In genomic region chr17:2198917-2199316, GRCh38 we compare ENCODE assay signal across 16 cellular contexts.
A peak's percentile ranks its signal among the peaks of the same experiment; 100 is the strongest.
DNase-seq lines count a peak whose midpoint lies in the region; ATAC-seq, FAIRE-seq and TF ChIP-seq lines count a peak whose summit lies in the region.
"Had no signal": no experiment of that assay in that cellular context is flagged by ENCODE, and none has a peak within 500 bp of the region (broad histone marks: within the 10 kb centered on the region; RNA-seq: fewer than 3 reads in every experiment).

No MANE protein-coding gene starts in this region.

- H3K36me3 ChIP-seq in astrocyte (ENCODE audit: insufficient read depth, low read length) = peaks cover 3% of the 10 kb centered on the region

- H3K4me3 ChIP-seq in astrocyte (ENCODE audit: insufficient read depth, low read depth, low read length) (no peak overlapping the region), fibroblast of pulmonary artery (replicated peaks; ENCODE audit: low read depth, low read length) (no peak overlapping the region)
- H3K4me3 ChIP-seq: SK-N-MC had no signal

- H4K20me1 ChIP-seq in astrocyte (ENCODE audit: insufficient read depth, low read length) = no peaks in the 10 kb centered on the region

- peaks cover 11% of the 10 kb centered on the region for H3K36me3 Mint-ChIP-seq in astrocyte (ENCODE audit: low read depth, unreplicated experiment)
- peaks cover 9% of the 10 kb centered on the region for H3K36me3 Mint-ChIP-seq in effector memory CD8-positive, alpha-beta T cell (ENCODE audit: insufficient read depth)

- no peak overlapping the region for H3K4me3 Mint-ChIP-seq in astrocyte (ENCODE audit: unreplicated experiment)
- no peak overlapping the region for H3K4me3 Mint-ChIP-seq in effector memory CD8-positive, alpha-beta T cell
- H3K4me3 Mint-ChIP-seq: B cell; CD8-positive, alpha-beta T cell had no signal

- H3K9ac ChIP-seq in astrocyte (ENCODE audit: low read length) = peak overlapping the region; percentile 66

- H3K9me3 ChIP-seq in astrocyte (ENCODE audit: insufficient read depth, low read depth, low read length) = no peaks in the 10 kb centered on the region

- H3K27me3 ChIP-seq in astrocyte (ENCODE audit: insufficient read depth, low read length) = no peaks in the 10 kb centered on the region

- DNase-seq in ELR (ENCODE audit: low read depth) (peak; percentile 89), astrocyte (ENCODE audit: low read depth) (peak; percentile 87), fibroblast of pulmonary artery (ENCODE audit: low read depth) (peak; percentile 78), sciatic nerve (ENCODE audit: low spot score) (peak; percentile 19), NCI-H187 (lab: John Stamatoyannopoulos, UW) (no peak), C1 segment of cervical spinal cord (lab: John Stamatoyannopoulos, UW) (no peak)
- DNase-seq in effector memory CD8-positive, alpha-beta T cell = no peak
- DNase-seq: CD8-positive, alpha-beta T cell; KG1; NCI-H1092; NCI-H1694; NCI-H446 treated with DMSO at 0.1 percent for 48 hours; NCI-H774 had no signal

- H3K79me2 ChIP-seq in astrocyte (ENCODE audit: insufficient read depth, low read length) = peaks cover 22% of the 10 kb centered on the region

- H3K9me3 Mint-ChIP-seq in astrocyte (ENCODE audit: unreplicated experiment) = no peaks in the 10 kb centered on the region
- H3K9me3 Mint-ChIP-seq in effector memory CD8-positive, alpha-beta T cell = no peaks in the 10 kb centered on the region
- H3K9me3 Mint-ChIP-seq: CD8-positive, alpha-beta T cell had no signal

- H3K4me1 Mint-ChIP-seq in astrocyte (ENCODE audit: low read depth, unreplicated experiment) = peaks cover 23% of the 10 kb centered on the region
- H3K4me1 Mint-ChIP-seq in effector memory CD8-positive, alpha-beta T cell (ENCODE audit: low read depth in 2 of 2) = peaks cover 12 to 19% of the 10 kb centered on the region in 2 donors

- peaks cover 11% of the 10 kb centered on the region for H3K4me1 ChIP-seq in astrocyte (ENCODE audit: insufficient read depth, low read length)

- H3K4me2 ChIP-seq in astrocyte (ENCODE audit: low read length) = peak overlapping the region; percentile 49

- FAIRE-seq in astrocyte (lab: Jason Lieb, UNC) = peak; percentile 50

- H3K27me3 Mint-ChIP-seq in astrocyte (ENCODE audit: low read depth, unreplicated experiment) = no peaks in the 10 kb centered on the region
- H3K27me3 Mint-ChIP-seq in effector memory CD8-positive, alpha-beta T cell = no peaks in the 10 kb centered on the region
- H3K27me3 Mint-ChIP-seq: B cell had no signal

- no peak for TF ChIP-seq CTCF in astrocyte (IDR thresholded peaks at IDR 0.05; ENCODE audit: insufficient read depth, low read depth, low read length)
- TF ChIP-seq CTCF in fibroblast of pulmonary artery (IDR thresholded peaks at IDR 0.05; ENCODE audit: low read length, missing control alignments) = no peak

- intact Hi-C loops in sciatic nerve (cut with DNase I) = no loop called here

- H3K27ac ChIP-seq in astrocyte (ENCODE audit: low read depth, low read length) = peak overlapping the region; percentile 81
- H3K27ac ChIP-seq: SK-N-MC had no signal

- H2AFZ ChIP-seq in astrocyte (ENCODE audit: low read depth, low read length) = no peak overlapping the region

- ATAC-seq in sciatic nerve = no peak
- ATAC-seq in HG02938 (IDR thresholded peaks at IDR 0.05; ENCODE audit: unreplicated experiment) = no peak
- ATAC-seq in effector memory CD8-positive, alpha-beta T cell (replicated peaks) = no peak
- ATAC-seq: CD8-positive, alpha-beta T cell had no signal

- peak overlapping the region; percentile 38 for H3K27ac Mint-ChIP-seq in astrocyte (ENCODE audit: unreplicated experiment)
- H3K27ac Mint-ChIP-seq in effector memory CD8-positive, alpha-beta T cell = no peak overlapping the region
- H3K27ac Mint-ChIP-seq: B cell; CD8-positive, alpha-beta T cell had no signal

Comparison
In these comparisons a context has a peak if more than half of its experiments do, and no peak if none do; other contexts are left out.
1. DNase-seq: peak in ELR (single experiment), astrocyte (single experiment), fibroblast of pulmonary artery (single experiment) and sciatic nerve (single experiment); none in NCI-H187 (0 of 2), C1 segment of cervical spinal cord (0 of 14) and effector memory CD8-positive, alpha-beta T cell (0 of 3).